8 cellular contexts compared by ENCODE assay signal in genomic region chr4:101346562-101347266, GRCh38. TPM values are rescaled to one million over a fixed set of nuclear protein-coding genes. Genes with fewer than 3 reads are reported as not detected.
DNase-seq lines count a peak whose midpoint lies in the region; ATAC-seq and TF ChIP-seq lines count a peak whose summit lies in the region.

No MANE protein-coding gene starts in this region.

- DNase-seq in AG10803 (ENCODE audit: low read depth) (peak; percentile 60), fibroblast of villous mesenchyme (ENCODE audit: low read depth) (peak; percentile 74), neural crest cell (ENCODE audit: low read depth, low spot score) (peak; percentile 48), suprapubic skin (ENCODE audit: low spot score in 2 of 2) (peak; percentile 83 to 89)
- peak; percentile 54 for DNase-seq in activated effector memory CD4-positive, alpha-beta T cell treated with Interleukin-2 at 50 U/mL for 16 hours

- peaks cover 31% of the 10 kb centered on the region for H4K20me1 ChIP-seq in OCI-LY3 (ENCODE audit: insufficient read depth, low read length)

- H3K27ac ChIP-seq in OCI-LY3 (ENCODE audit: low read length) (peak overlapping the region; percentile 74), suprapubic skin (peak overlapping the region; percentile 98)

- H3K27me3 Mint-ChIP-seq in neural crest cell (ENCODE audit: low read depth), result peaks cover 23% of the 10 kb centered on the region

- peak overlapping the region; percentile 61; the same call in 1 of the 2 replicates for H2AFZ ChIP-seq in OCI-LY3 (ENCODE audit: low read depth, low read length)

- H3K36me3 ChIP-seq in OCI-LY3 (replicated peaks; ENCODE audit: low read depth, low read length) (peaks cover under 1% of the 10 kb centered on the region), suprapubic skin (no peaks in the 10 kb centered on the region)

- H3K9me3 ChIP-seq in OCI-LY3 (ENCODE audit: insufficient read depth, low read length), result no peaks in the 10 kb centered on the region
- H3K9me3 ChIP-seq in suprapubic skin, result no peaks in the 10 kb centered on the region

- no peak for TF ChIP-seq POLR2A in suprapubic skin (IDR thresholded peaks at IDR 0.05)

- peak overlapping the region; percentile 92 for H3K9ac ChIP-seq in OCI-LY3 (ENCODE audit: low read length)

- WGBS in suprapubic skin, result 1% methylated on average over 45 of the region's 80 CpGs

- peak overlapping the region; percentile 97 for H3K4me2 ChIP-seq in OCI-LY3 (ENCODE audit: low read length)

- no peaks in the 10 kb centered on the region for H3K36me3 Mint-ChIP-seq in neural crest cell (ENCODE audit: low read depth)

- H3K4me1 ChIP-seq in OCI-LY3 (ENCODE audit: low read length), result peaks cover 38% of the 10 kb centered on the region
- H3K4me1 ChIP-seq in suprapubic skin, result peaks cover 52% of the 10 kb centered on the region

- no peaks in the 10 kb centered on the region for H3K9me3 Mint-ChIP-seq in neural crest cell

- TF ChIP-seq EP300 in suprapubic skin (IDR thresholded peaks at IDR 0.05), result no peak

- peaks cover 48% of the 10 kb centered on the region for H3K79me2 ChIP-seq in OCI-LY3 (ENCODE audit: low read length)

- H3K4me3 ChIP-seq in AG10803 (ENCODE audit: low read length) (peak overlapping the region; percentile 77), OCI-LY3 (ENCODE audit: low read length) (peak overlapping the region; percentile 95), fibroblast of villous mesenchyme (ENCODE audit: low read depth, low read length) (peak overlapping the region; percentile 86), suprapubic skin (peak overlapping the region; percentile 91)

- ATAC-seq in GM18873 (IDR thresholded peaks at IDR 0.05; ENCODE audit: low FRiP score, unreplicated experiment) (peak; percentile 2), HG03139 (IDR thresholded peaks at IDR 0.05; ENCODE audit: unreplicated experiment) (peak; percentile 2)

- H3K4me3 Mint-ChIP-seq in neural crest cell, result peak overlapping the region; percentile 98

- H3K4me1 Mint-ChIP-seq in neural crest cell, result peaks cover 18% of the 10 kb centered on the region

- peak overlapping the region; percentile 95 for H3K27ac Mint-ChIP-seq in neural crest cell (ENCODE audit: unreplicated experiment)

- no peak for TF ChIP-seq CTCF in AG10803 (conservative IDR thresholded peaks at IDR 0.05; ENCODE audit: low read length)
- TF ChIP-seq CTCF in OCI-LY3 (IDR thresholded peaks at IDR 0.05; ENCODE audit: low read depth, low read length), result no peak
- TF ChIP-seq CTCF in fibroblast of villous mesenchyme (IDR thresholded peaks at IDR 0.05; ENCODE audit: insufficient read depth, low read depth, low read length), result no peak
- no peak for TF ChIP-seq CTCF in neural crest cell (conservative IDR thresholded peaks at IDR 0.05)
- TF ChIP-seq CTCF in suprapubic skin (IDR thresholded peaks at IDR 0.05), result no peak

- H3K27me3 ChIP-seq in OCI-LY3 (ENCODE audit: low read depth, low read length) (peaks cover 4% of the 10 kb centered on the region; the same call in 1 of the 2 replicates), suprapubic skin (no peaks in the 10 kb centered on the region)

RNA-seq across cellular contexts. Expression of gene PPP3CA, which starts 0.6 kb away (rescaled TPM):
- total RNA-seq in fibroblast of villous mesenchyme (47.9 and 54.8 TPM in 2 replicates), neural crest cell (12.2 and 13.6 TPM in 2 replicates), suprapubic skin (10 to 100 TPM; 28.7 to 51.7 (median 39.0) TPM)

Comparison
In these comparisons a context has a peak if more than half of its experiments do, and no peak if none do; other contexts are left out.
1. Peak in every context shown above with its lines: DNase-seq, ATAC-seq, H3K4me3 ChIP-seq and H3K27ac ChIP-seq.